Comparison of ENCODE assay signal across 20 cellular contexts in genomic region chr5:174617910-174618309, GRCh38.
DNase-seq lines count a peak whose midpoint lies in the region; ATAC-seq and TF ChIP-seq lines count a peak whose summit lies in the region.
"Had no signal": no experiment of that assay in that cellular context is flagged by ENCODE, and none has a peak within 500 bp of the region (broad histone marks: within the 10 kb centered on the region; RNA-seq: fewer than 3 reads in every experiment).

No MANE protein-coding gene starts in this region.

- H3K36me3 ChIP-seq in cardiac muscle cell: no peaks in the 10 kb centered on the region
- H3K36me3 ChIP-seq in left ventricle myocardium inferior: no peaks in the 10 kb centered on the region
- H3K36me3 ChIP-seq: BLaER1 treated with 17β-estradiol and CSF1 and Interleukin-3, amounts not matched to agents 10 nM and 100 nM; MG63 had no signal

- DNase-seq in cardiac muscle cell (ENCODE audit: low read depth in 1 of 2, low spot score in 1 of 2) (peak in 1 of 2 donors; percentile 36), left ventricle myocardium inferior (no peak), RPMI8226 (peak; percentile 75), mesothelial cell of epicardium (ENCODE audit: low spot score in 2 of 2, unreplicated experiment in 2 of 2) (no peak), immature natural killer cell (no peak), NCI-H1092 (lab: John Stamatoyannopoulos, UW) (no peak), NCI-H526 treated with DMSO at 0.1 percent for 48 hours (lab: John Stamatoyannopoulos, UW) (no peak)
- DNase-seq: 8988T, DMS153, HFFc6, MG63, NCI-H1417, NCI-H2081, NCI-H510A treated with DMSO at 0.1 percent for 48 hours, PC-3 had no signal

- H3K4me1 Mint-ChIP-seq in mesothelial cell of epicardium: peaks cover 71% of the 10 kb centered on the region
- H3K4me1 Mint-ChIP-seq in immature natural killer cell: no peaks in the 10 kb centered on the region

- H3K27me3 ChIP-seq in cardiac muscle cell (no peaks in the 10 kb centered on the region), left ventricle myocardium inferior (ENCODE audit: low read depth) (peaks cover 100% of the 10 kb centered on the region)
- H3K27me3 ChIP-seq: BLaER1 treated with 17β-estradiol and CSF1 and Interleukin-3, amounts not matched to agents 10 nM and 100 nM; MG63 had no signal

- H3K27me3 Mint-ChIP-seq in mesothelial cell of epicardium (ENCODE audit: low read depth) (no peaks in the 10 kb centered on the region), immature natural killer cell (ENCODE audit: low read depth in 3 of 3) (peaks cover 0 to 8% (median 4%) of the 10 kb centered on the region in 3 donors)

- H3K27ac ChIP-seq in cardiac muscle cell (peak overlapping the region; percentile 70), left ventricle myocardium inferior (replicated peaks) (no peak overlapping the region)
- H3K27ac ChIP-seq: BLaER1 treated with 17β-estradiol and CSF1 and Interleukin-3, amounts not matched to agents 10 nM and 100 nM; KMS-11 had no signal

- ATAC-seq in HG02884 (IDR thresholded peaks at IDR 0.05; ENCODE audit: unreplicated experiment): no peak
- ATAC-seq: HepG2, PC-3, Right ventricle myocardium inferior had no signal

- intact Hi-C loops in left ventricle myocardium inferior (cut with micrococcal nuclease): no loop called here

- no peaks in the 10 kb centered on the region for H3K36me3 Mint-ChIP-seq in mesothelial cell of epicardium
- H3K36me3 Mint-ChIP-seq in immature natural killer cell: no peaks in the 10 kb centered on the region

- H3K4me1 ChIP-seq in cardiac muscle cell (ENCODE audit: low read depth): peaks cover 28% of the 10 kb centered on the region
- H3K4me1 ChIP-seq in left ventricle myocardium inferior: no peaks in the 10 kb centered on the region

- H3K4me3 Mint-ChIP-seq in mesothelial cell of epicardium (no peak overlapping the region), immature natural killer cell (no peak overlapping the region)
- H3K4me3 Mint-ChIP-seq: HFFc6 had no signal

- TF ChIP-seq CTCF in cardiac muscle cell (IDR thresholded peaks at IDR 0.05; ENCODE audit: low read depth, low read length) (no peak), left ventricle myocardium inferior (IDR thresholded peaks at IDR 0.05; ENCODE audit: borderline replicate concordance) (no peak), mesothelial cell of epicardium (IDR thresholded peaks at IDR 0.05; ENCODE audit: unreplicated experiment) (no peak)

- H3K27ac Mint-ChIP-seq in mesothelial cell of epicardium (peak overlapping the region; percentile 89), immature natural killer cell (no peak overlapping the region)
- H3K27ac Mint-ChIP-seq: HFFc6 had no signal

- H3K9me3 Mint-ChIP-seq in mesothelial cell of epicardium (no peaks in the 10 kb centered on the region), immature natural killer cell (peaks cover 0 to 2% (median 0%) of the 10 kb centered on the region in 6 donors)

- H3K4me3 ChIP-seq in cardiac muscle cell (no peak overlapping the region), left ventricle myocardium inferior (no peak overlapping the region)
- H3K4me3 ChIP-seq: BLaER1 treated with 17β-estradiol and CSF1 and Interleukin-3, amounts not matched to agents 10 nM and 100 nM; MG63 had no signal

- no peaks in the 10 kb centered on the region for H3K9me3 ChIP-seq in cardiac muscle cell (ENCODE audit: low read depth)
- no peaks in the 10 kb centered on the region for H3K9me3 ChIP-seq in left ventricle myocardium inferior (replicated peaks)
- H3K9me3 ChIP-seq: MG63 had no signal
